ENCODE assay signal across 11 cellular contexts in genomic region chr10:80413152-80413996, GRCh38. TPM values are rescaled to one million over a fixed set of nuclear protein-coding genes. Genes with fewer than 3 reads are reported as not detected.
DNase-seq lines count a peak whose midpoint lies in the region; ATAC-seq and TF ChIP-seq lines count a peak whose summit lies in the region.
"Had no signal": no experiment of that assay in that cellular context is flagged by ENCODE, and none has a peak within 500 bp of the region (broad histone marks: within the 10 kb centered on the region; RNA-seq: fewer than 3 reads in every experiment).

No MANE protein-coding gene starts in this region.

- TF ChIP-seq CTCF in endodermal cell (conservative IDR thresholded peaks at IDR 0.05), result no peak
- TF ChIP-seq CTCF in nephron (IDR thresholded peaks at IDR 0.05; ENCODE audit: unreplicated experiment in 3 of 3), result no peak

- DNase-seq in COLO668 (lab: John Stamatoyannopoulos, UW; ENCODE audit: unreplicated experiment) (peak; percentile 43), NCI-H2171 treated with DMSO at 0.1 percent for 48 hours (lab: John Stamatoyannopoulos, UW) (peak; percentile 77), endodermal cell (no peak), inferior parietal cortex (ENCODE audit: extremely low spot score) (no peak), T-cell (no peak)
- DNase-seq in stimulated activated CD4-positive, alpha-beta T cell treated with anti-CD3 and anti-CD28 coated beads, Interleukin-2, amount 100 ng/mL, for 24 hours, result no peak
- DNase-seq: natural killer cell had no signal

- no peaks in the 10 kb centered on the region for H3K9me3 ChIP-seq in endodermal cell (ENCODE audit: control insufficient read depth, low read length)

- no peak overlapping the region for H3K4me3 ChIP-seq in endodermal cell (ENCODE audit: low read length)

- peaks cover 35% of the 10 kb centered on the region for H3K4me1 ChIP-seq in endodermal cell (ENCODE audit: control insufficient read depth, insufficient read depth, low read length)

- H3K27me3 ChIP-seq in endodermal cell (ENCODE audit: control insufficient read depth, insufficient read depth, low read length, poor library complexity, severe bottlenecking), result no peaks in the 10 kb centered on the region

- POLR2A ChIA-PET in T-cell (lab: Charles Lee), result no interaction called here

- peak overlapping the region; percentile 64 for H3K27ac Mint-ChIP-seq in endodermal cell
- H3K27ac Mint-ChIP-seq in nephron, result peak overlapping the region; percentile 92 to 98 (median 98)
- peak overlapping the region in 1 of 2 donors; percentile 19 for H3K27ac Mint-ChIP-seq in T-cell
- H3K27ac Mint-ChIP-seq: natural killer cell had no signal

- peaks cover 7% of the 10 kb centered on the region for H3K36me3 ChIP-seq in endodermal cell (ENCODE audit: control insufficient read depth, insufficient read depth, low read length)

- ATAC-seq in T-cell (replicated peaks in 1 of 4), result no peak
- ATAC-seq in GM21381 (IDR thresholded peaks at IDR 0.05; ENCODE audit: unreplicated experiment), result no peak

- no peak overlapping the region for H3K27ac ChIP-seq in endodermal cell (ENCODE audit: low read depth, low read length)

- no peaks in the 10 kb centered on the region for H3K36me3 Mint-ChIP-seq in endodermal cell (ENCODE audit: low read depth)
- H3K36me3 Mint-ChIP-seq in nephron (ENCODE audit: low read depth), result no peaks in the 10 kb centered on the region
- H3K36me3 Mint-ChIP-seq in T-cell, result no peaks in the 10 kb centered on the region
- H3K36me3 Mint-ChIP-seq: activated naive CD4-positive, alpha-beta T cell treated with anti-CD3 and anti-CD28 coated beads, Interleukin-2, amount 50 U/mL, for 72 hours; natural killer cell had no signal

- 84 to 97% methylated on average over 11 to 13 of the region's 13 CpGs for WGBS in endodermal cell (ENCODE audit: insufficient coverage in 1 of 2, insufficient read length in 1 of 2), 2 experiments

- H3K4me1 Mint-ChIP-seq in endodermal cell (peaks cover 83% of the 10 kb centered on the region), nephron (peaks cover 91% of the 10 kb centered on the region), T-cell (peaks cover 17 to 37% (median 34%) of the 10 kb centered on the region in 3 donors)

- H3K27me3 Mint-ChIP-seq in endodermal cell (ENCODE audit: insufficient read depth) (no peaks in the 10 kb centered on the region), nephron (ENCODE audit: low read depth) (no peaks in the 10 kb centered on the region), T-cell (no peaks in the 10 kb centered on the region)

- peak overlapping the region; percentile 38 for H3K4me3 Mint-ChIP-seq in endodermal cell
- peak overlapping the region; percentile 65 to 82 (median 75) for H3K4me3 Mint-ChIP-seq in nephron
- no peak overlapping the region for H3K4me3 Mint-ChIP-seq in T-cell
- H3K4me3 Mint-ChIP-seq: natural killer cell had no signal

- H3K9ac ChIP-seq in endodermal cell (ENCODE audit: extremely low read depth, low read length, poor library complexity, severe bottlenecking), result no peak overlapping the region

- CTCF ChIA-PET in T-cell (lab: Charles Lee), result no interaction called here

- H3K9me3 Mint-ChIP-seq in endodermal cell, result no peaks in the 10 kb centered on the region
- no peaks in the 10 kb centered on the region for H3K9me3 Mint-ChIP-seq in nephron
- H3K9me3 Mint-ChIP-seq in T-cell, result no peaks in the 10 kb centered on the region
- H3K9me3 Mint-ChIP-seq: activated naive CD4-positive, alpha-beta T cell treated with anti-CD3 and anti-CD28 coated beads, Interleukin-2, amount 50 U/mL, for 72 hours; natural killer cell had no signal

RNA-seq across cellular contexts. Expression of gene PRXL2A, which starts 5.0 kb away (rescaled TPM):
- 100 to 1,000 TPM; 101 to 127 TPM for total RNA-seq in endodermal cell
- 101 TPM for polyA plus RNA-seq in endodermal cell (2013, experiment 1 of 2)
- polyA plus RNA-seq in endodermal cell (2013, experiment 2 of 2), result 97.4 TPM
- total RNA-seq in T-cell, result 1 to 10 TPM; 2.9 to 6.3 (median 5.2) TPM

RNA-seq across cellular contexts. Expression of gene TSPAN14, which starts 40.7 kb away (rescaled TPM):
- total RNA-seq in endodermal cell (100 to 1,000 TPM; 121 to 123 TPM), T-cell (100 to 1,000 TPM; 130 to 204 (median 194) TPM)
- polyA plus RNA-seq in endodermal cell (2013, experiment 1 of 2), result 142 TPM
- polyA plus RNA-seq in endodermal cell (2013, experiment 2 of 2), result 127 TPM

RNA-seq across cellular contexts. Expression of gene DYDC2, which starts 56.8 kb away (rescaled TPM):
- 1 to 10 TPM; 1.9 to 5.3 TPM for total RNA-seq in endodermal cell
- 3.5 TPM for polyA plus RNA-seq in endodermal cell (2013, experiment 1 of 2)
- polyA plus RNA-seq in endodermal cell (2013, experiment 2 of 2), result 3.9 TPM
- total RNA-seq in T-cell, result not detected
- total RNA-seq: activated naive CD4-positive, alpha-beta T cell treated with anti-CD3 and anti-CD28 coated beads, Interleukin-2, amount 50 U/mL, for 72 hours; natural killer cell had no signal

RNA-seq across cellular contexts. Expression of gene DYDC1, which starts 56.8 kb away (rescaled TPM):
- total RNA-seq in endodermal cell (1 to 10 TPM in 1 of 2 donors, under 1 TPM in 1; 0.55 to 1.3 TPM), T-cell (not detected)
- not detected for polyA plus RNA-seq in endodermal cell (2013, experiment 1 of 2)
- not detected for polyA plus RNA-seq in endodermal cell (2013, experiment 2 of 2)
- total RNA-seq: activated naive CD4-positive, alpha-beta T cell treated with anti-CD3 and anti-CD28 coated beads, Interleukin-2, amount 50 U/mL, for 72 hours; natural killer cell had no signal
- polyA plus RNA-seq: thymus had no signal

Comparison
In these comparisons a context has a peak if more than half of its experiments do, and no peak if none do; other contexts are left out.
1. DNase-seq: peak in COLO668 (single experiment) and NCI-H2171 treated with DMSO at 0.1 percent for 48 hours (single experiment); none in endodermal cell (single experiment), inferior parietal cortex (single experiment), T-cell (0 of 34) and stimulated activated CD4-positive, alpha-beta T cell treated with anti-CD3 and anti-CD28 coated beads, Interleukin-2, amount 100 ng/mL, for 24 hours (0 of 2).
2. H3K4me3 Mint-ChIP-seq: peak in endodermal cell (single experiment) and nephron (3 of 3); none in T-cell (0 of 3).
3. RNA of gene PRXL2A, which starts 5.0 kb away (total RNA-seq): 101 to 127 TPM in endodermal cell; 2.9 to 6.3 TPM in T-cell; every median in the first group is over 10 times any median in the second.